ENCODE assay signal across 18 cellular contexts in the genomic region with DNA sequence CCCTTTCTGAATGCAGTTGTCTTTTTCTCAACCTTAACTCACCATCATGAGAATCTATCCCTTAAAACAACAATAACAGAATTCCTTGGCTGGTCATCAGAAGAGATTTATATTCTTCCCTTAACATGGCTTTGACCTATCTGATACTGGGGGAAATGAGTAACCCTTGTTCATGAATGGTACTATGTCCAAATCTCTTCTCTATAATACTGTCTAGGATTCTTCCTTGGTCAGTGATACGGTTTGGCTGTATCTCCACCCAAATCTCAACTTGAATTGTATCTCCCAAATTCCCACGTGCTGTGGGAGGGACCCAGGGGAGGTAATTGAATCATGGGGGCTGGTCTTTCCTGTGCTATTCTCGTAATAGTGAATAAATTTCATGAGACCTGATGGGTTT.
"Had no signal": no experiment of that assay in that cellular context is flagged by ENCODE, and none has a peak within 500 bp of the region (broad histone marks: within the 10 kb centered on the region; RNA-seq: fewer than 3 reads in every experiment).

No MANE protein-coding gene starts in this region.

- H3K4me3 ChIP-seq: lung, tibial nerve, vagina had no signal

- H3K27me3 ChIP-seq: tibial nerve, vagina had no signal

- H3K27ac ChIP-seq: tibial nerve, vagina had no signal

- DNase-seq: activated CD4-positive, alpha-beta memory T cell treated with anti-CD3 and anti-CD28 coated beads, Interleukin-2, amount 10 ng/mL, durations not matched to agents 7 days and 5 days; activated CD4-positive, alpha-beta T cell treated with anti-CD3 and anti-CD28 coated beads for 48 hours; activated CD4-positive, CD25-positive, alpha-beta regulatory T cell; activated CD8-positive, alpha-beta memory T cell treated with anti-CD3 and anti-CD28 coated beads, Interleukin-2, amount 10 ng/mL, durations not matched to agents 7 days and 5 days; central memory CD4-positive, alpha-beta T cell; endodermal cell; erythroblast; natural killer cell; retina; stimulated activated CD4-positive, alpha-beta T cell treated with anti-CD3 and anti-CD28 coated beads, Interleukin-12 subunit alpha, Interleukin-12 subunit beta, amount 100 ng/mL, for 4 hours; stimulated activated CD4-positive, alpha-beta T cell treated with anti-CD3 and anti-CD28 coated beads, Interleukin-1b, Interleukin-23, amount 100 ng/mL, for 48 hours; stimulated activated CD8-positive, alpha-beta memory T cell treated with anti-CD3 and anti-CD28 coated beads, Interleukin-4, amount 100 ng/mL, for 48 hours; stimulated activated naive CD4-positive, alpha-beta T cell; T1000 had no signal

- H3K4me1 ChIP-seq: vagina had no signal

- H3K36me3 ChIP-seq: tibial nerve, vagina had no signal

- ATAC-seq: activated CD8-positive, alpha-beta memory T cell treated with anti-CD3 and anti-CD28 coated beads, Interleukin-2, amount 10 ng/mL, durations not matched to agents 7 days and 5 days; left lobe of liver; natural killer cell had no signal

- H3K9me3 ChIP-seq: tibial nerve, vagina had no signal
